ENCODE assay signal across 8 cellular contexts in genomic region chr17:9529033-9529748, GRCh38. TPM values are rescaled to one million over a fixed set of nuclear protein-coding genes. Genes with fewer than 3 reads are reported as not detected.
A peak's percentile ranks its signal among the peaks of the same experiment; 100 is the strongest.
DNase-seq lines count a peak whose midpoint lies in the region; ATAC-seq and TF ChIP-seq lines count a peak whose summit lies in the region.

No MANE protein-coding gene starts in this region.

- intact Hi-C loops in heart left ventricle (cut with DNase I), result loop anchor here in 4 of 10 donors (10.0 kb wide), 1 partner anchor 234 kb away; no protein-coding TSS in a partner anchor
- intact Hi-C loops in Right ventricle myocardium superior (cut with DNase I), result no loop called here

- H3K4me1 ChIP-seq in heart left ventricle, result peaks cover 0 to 3% (median 0%) of the 10 kb centered on the region in 12 donors

- TF ChIP-seq POLR2A in heart left ventricle (IDR thresholded peaks at IDR 0.05), result no peak

- H3K27me3 ChIP-seq in heart left ventricle, result no peaks in the 10 kb centered on the region

- no peaks in the 10 kb centered on the region for H3K9me3 Mint-ChIP-seq in T-cell

- CTCF ChIA-PET in T-cell (lab: Charles Lee), result no interaction called here

- H3K27ac ChIP-seq in heart left ventricle, result no peak overlapping the region

- no peaks in the 10 kb centered on the region for H3K4me1 Mint-ChIP-seq in T-cell

- ATAC-seq in heart left ventricle, result peak in 1 of 4 donors; percentile 47
- no peak for ATAC-seq in Right ventricle myocardium superior (ENCODE audit: poor library complexity)
- ATAC-seq in GM18517 (IDR thresholded peaks at IDR 0.05; ENCODE audit: unreplicated experiment), result no peak
- no peak for ATAC-seq in GM21576 (IDR thresholded peaks at IDR 0.05; ENCODE audit: unreplicated experiment)
- ATAC-seq in T-cell (replicated peaks in 1 of 4), result no peak

- peak in 8 of 12 donors; percentile 23 to 56 (median 38) for TF ChIP-seq CTCF in heart left ventricle (IDR thresholded peaks at IDR 0.05)

- H3K4me3 ChIP-seq in heart left ventricle, result no peak overlapping the region

- H3K27me3 Mint-ChIP-seq in T-cell, result no peaks in the 10 kb centered on the region

- H3K27ac Mint-ChIP-seq in T-cell, result no peak overlapping the region

- DNase-seq in heart left ventricle, result no peak
- DNase-seq in Right ventricle myocardium superior, result no peak
- peak; percentile 42 for DNase-seq in RKO (ENCODE audit: low spot score)
- peak; percentile 38 for DNase-seq in glomerular visceral epithelial cell (ENCODE audit: extremely low spot score)
- DNase-seq in NCI-H2107 treated with DMSO at 0.1 percent for 48 hours (lab: John Stamatoyannopoulos, UW; ENCODE audit: unreplicated experiment), result no peak
- no peak for DNase-seq in T-cell

- H3K36me3 ChIP-seq in heart left ventricle, result peaks cover 0 to 6% (median 0%) of the 10 kb centered on the region in 9 donors

- H3K36me3 Mint-ChIP-seq in T-cell, result peaks cover 15% of the 10 kb centered on the region

- H3K9me3 ChIP-seq in heart left ventricle, result no peaks in the 10 kb centered on the region

- WGBS in heart left ventricle, 4 donors, result 70 to 88% (median 79%) methylated on average over 4 to 5 of the region's 5 CpGs

- POLR2A ChIA-PET in T-cell (lab: Charles Lee), result no interaction called here

- H3K4me3 Mint-ChIP-seq in T-cell, result no peak overlapping the region

RNA-seq across cellular contexts. Expression of gene STX8, which starts 46.4 kb away (rescaled TPM):
- total RNA-seq in heart left ventricle (10 to 100 TPM; 51.9 to 86.0 (median 62.3) TPM), Right ventricle myocardium superior (62.8 TPM), T-cell (10 to 100 TPM; 34.1 to 65.2 (median 57.8) TPM)
- polyA plus RNA-seq in heart left ventricle, result 10 to 100 TPM; 43.2 to 85.7 TPM

RNA-seq across cellular contexts. Expression of gene CFAP52, which starts 47.3 kb away (rescaled TPM):
- under 1 TPM in 1 of 9 donors, not detected in 8; 0.87 TPM for total RNA-seq in heart left ventricle
- not detected for polyA plus RNA-seq in heart left ventricle
- total RNA-seq in Right ventricle myocardium superior, result 0.38 TPM
- not detected for total RNA-seq in T-cell

Comparison
In these comparisons a context has a peak if more than half of its experiments do, and no peak if none do; other contexts are left out.
1. DNase-seq: peak in RKO (single experiment) and glomerular visceral epithelial cell (single experiment); none in heart left ventricle (0 of 5), Right ventricle myocardium superior (single experiment), NCI-H2107 treated with DMSO at 0.1 percent for 48 hours (single experiment) and T-cell (0 of 34).